ENCODE assay signal across 9 cellular contexts in the genomic region with DNA sequence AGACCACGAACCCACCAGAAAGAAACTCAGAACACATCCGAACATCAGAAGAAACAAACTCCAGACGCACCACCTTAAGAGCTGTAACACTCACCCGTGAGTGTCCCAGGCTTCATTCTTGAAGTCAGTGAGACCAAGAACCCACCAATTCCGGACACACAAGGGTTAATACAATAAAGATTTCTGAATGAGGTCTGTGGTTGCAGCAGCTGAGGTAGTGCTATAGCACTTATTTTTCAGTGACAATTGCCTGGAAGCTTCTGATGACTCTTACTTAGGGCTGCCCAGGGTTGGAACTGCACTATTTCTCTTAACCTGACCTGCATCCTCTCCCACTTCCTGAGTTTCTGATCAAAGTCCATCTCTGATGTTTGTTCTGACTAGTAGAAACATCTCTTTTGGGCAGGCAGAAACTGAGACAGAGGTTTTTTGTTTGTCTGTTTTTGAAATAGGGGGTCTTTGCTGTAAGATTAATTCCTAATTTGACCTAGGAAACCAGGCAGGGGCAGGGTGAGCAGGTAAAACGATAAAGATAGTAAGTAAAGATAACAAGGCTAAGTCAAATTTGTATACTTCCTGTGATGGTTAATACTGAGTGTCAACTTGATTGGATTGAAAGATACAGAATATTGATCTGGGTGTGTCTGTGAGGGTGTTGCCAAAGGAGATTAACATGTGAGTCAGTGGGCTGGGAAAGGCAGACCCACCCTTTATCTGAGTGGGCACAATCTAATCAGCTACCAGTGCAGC.
A peak's percentile ranks its signal among the peaks of the same experiment; 100 is the strongest.
DNase-seq lines count a peak whose midpoint lies in the region; ATAC-seq and TF ChIP-seq lines count a peak whose summit lies in the region.
"Had no signal": no experiment of that assay in that cellular context is flagged by ENCODE, and none has a peak within 500 bp of the region (broad histone marks: within the 10 kb centered on the region; RNA-seq: fewer than 3 reads in every experiment).

No MANE protein-coding gene starts in this region.

- peak; percentile 88 for ATAC-seq in HG02798 (IDR thresholded peaks at IDR 0.05; ENCODE audit: poor library complexity, unreplicated experiment)
- ATAC-seq in WTC11, result no peak; the same call in 1 of the 2 replicates
- ATAC-seq in upper lobe of right lung, result no peak
- ATAC-seq in GM21529 (IDR thresholded peaks at IDR 0.05; ENCODE audit: unreplicated experiment), result no peak

- WGBS in spleen, 5 donors, result 23 to 37% (median 30%) methylated on average over 6 of the region's 6 CpGs

- DNase-seq in ELR (ENCODE audit: low read depth) (peak; percentile 59), WTC11 (ENCODE audit: low spot score) (no peak), left kidney (ENCODE audit: low read depth, low spot score) (peak; percentile 16), spleen (no peak), NCI-H748 treated with DMSO at 0.1 percent for 48 hours (lab: John Stamatoyannopoulos, UW) (no peak), upper lobe of right lung (no peak)
- DNase-seq: stimulated activated naive B cell treated with anti-CD40 and anti-IgM and Interleukin-4, amounts not matched to agents 10 μg/mL and 1 μg/mL and 100 μg/mL, for 72 hours had no signal

- H3K27me3 Mint-ChIP-seq in WTC11 (ENCODE audit: low read depth), result no peaks in the 10 kb centered on the region; the same call in 1 of the 2 replicates

- CTCF ChIA-PET in WTC11 (lab: Charles Lee), result no interaction called here

- no peak overlapping the region for H3K4me3 ChIP-seq in spleen
- H3K4me3 ChIP-seq in upper lobe of right lung, result no peak overlapping the region

- H3K4me1 ChIP-seq in spleen, result peaks cover 0 to 8% (median 0%) of the 10 kb centered on the region in 6 donors
- H3K4me1 ChIP-seq in upper lobe of right lung, result no peaks in the 10 kb centered on the region

- no peaks in the 10 kb centered on the region for H3K36me3 ChIP-seq in spleen
- no peaks in the 10 kb centered on the region for H3K36me3 ChIP-seq in upper lobe of right lung

- intact Hi-C loops in spleen (cut with DNase I; ENCODE audit: low total_unique reads) (no loop called here), upper lobe of right lung (cut with DNase I) (no loop called here)

- no peak overlapping the region for H3K27ac ChIP-seq in spleen
- no peak overlapping the region for H3K27ac ChIP-seq in upper lobe of right lung

- no peak overlapping the region for H3K4me3 Mint-ChIP-seq in WTC11
- H3K4me3 Mint-ChIP-seq: stimulated activated naive B cell treated with anti-CD40 and anti-IgM and Interleukin-4, amounts not matched to agents 10 μg/mL and 1 μg/mL and 100 μg/mL, for 72 hours had no signal

- H3K27me3 ChIP-seq in spleen (replicated peaks in 1 of 7), result peaks cover 0 to 11% (median 0%) of the 10 kb centered on the region in 7 donors
- no peaks in the 10 kb centered on the region for H3K27me3 ChIP-seq in upper lobe of right lung

- peaks cover 16% of the 10 kb centered on the region; the same call in 1 of the 2 replicates for H3K36me3 Mint-ChIP-seq in WTC11
- H3K36me3 Mint-ChIP-seq: stimulated activated naive B cell treated with anti-CD40 and anti-IgM and Interleukin-4, amounts not matched to agents 10 μg/mL and 1 μg/mL and 100 μg/mL, for 72 hours had no signal

- peaks cover 43% of the 10 kb centered on the region for H3K4me1 Mint-ChIP-seq in WTC11

- 0 out of 2 replicates have a peak overlapping the region, but pooled peaks have one; percentile 28 for H3K27ac Mint-ChIP-seq in WTC11
- H3K27ac Mint-ChIP-seq: stimulated activated naive B cell treated with anti-CD40 and anti-IgM and Interleukin-4, amounts not matched to agents 10 μg/mL and 1 μg/mL and 100 μg/mL, for 72 hours had no signal

- TF ChIP-seq CTCF in WTC11 (IDR thresholded peaks at IDR 0.05) (no peak), spleen (IDR thresholded peaks at IDR 0.05 in 8 of 11, conservative IDR thresholded peaks at IDR 0.05 in 3 of 11) (no peak), upper lobe of right lung (IDR thresholded peaks at IDR 0.05) (no peak)

- POLR2A ChIA-PET in WTC11 (lab: Charles Lee), result no interaction called here

- no peaks in the 10 kb centered on the region for H3K9me3 ChIP-seq in spleen
- H3K9me3 ChIP-seq in upper lobe of right lung, result no peaks in the 10 kb centered on the region

- H3K9me3 Mint-ChIP-seq in WTC11, result peaks cover 24% of the 10 kb centered on the region
- H3K9me3 Mint-ChIP-seq: stimulated activated naive B cell treated with anti-CD40 and anti-IgM and Interleukin-4, amounts not matched to agents 10 μg/mL and 1 μg/mL and 100 μg/mL, for 72 hours had no signal

- no peak for TF ChIP-seq POLR2A in spleen (IDR thresholded peaks at IDR 0.05)

TF ChIP-seq in WTC11, 78 proteins besides CTCF, POLR2A, EP300 and RAD21:
- TF ChIP-seq ELF4 (CRISPR knock-in tag; IDR thresholded peaks at IDR 0.05; ENCODE audit: low read depth), result no peak
- TF ChIP-seq, protein P1, sequence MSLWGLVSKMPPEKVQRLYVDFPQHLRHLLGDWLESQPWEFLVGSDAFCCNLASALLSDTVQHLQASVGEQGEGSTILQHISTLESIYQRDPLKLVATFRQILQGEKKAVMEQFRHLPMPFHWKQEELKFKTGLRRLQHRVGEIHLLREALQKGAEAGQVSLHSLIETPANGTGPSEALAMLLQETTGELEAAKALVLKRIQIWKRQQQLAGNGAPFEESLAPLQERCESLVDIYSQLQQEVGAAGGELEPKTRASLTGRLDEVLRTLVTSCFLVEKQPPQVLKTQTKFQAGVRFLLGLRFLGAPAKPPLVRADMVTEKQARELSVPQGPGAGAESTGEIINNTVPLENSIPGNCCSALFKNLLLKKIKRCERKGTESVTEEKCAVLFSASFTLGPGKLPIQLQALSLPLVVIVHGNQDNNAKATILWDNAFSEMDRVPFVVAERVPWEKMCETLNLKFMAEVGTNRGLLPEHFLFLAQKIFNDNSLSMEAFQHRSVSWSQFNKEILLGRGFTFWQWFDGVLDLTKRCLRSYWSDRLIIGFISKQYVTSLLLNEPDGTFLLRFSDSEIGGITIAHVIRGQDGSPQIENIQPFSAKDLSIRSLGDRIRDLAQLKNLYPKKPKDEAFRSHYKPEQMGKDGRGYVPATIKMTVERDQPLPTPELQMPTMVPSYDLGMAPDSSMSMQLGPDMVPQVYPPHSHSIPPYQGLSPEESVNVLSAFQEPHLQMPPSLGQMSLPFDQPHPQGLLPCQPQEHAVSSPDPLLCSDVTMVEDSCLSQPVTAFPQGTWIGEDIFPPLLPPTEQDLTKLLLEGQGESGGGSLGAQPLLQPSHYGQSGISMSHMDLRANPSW (CRISPR knock-in tag; conservative IDR thresholded peaks at IDR 0.05; ENCODE audit: low read depth), result no peak
TF ChIP-seq in WTC11: peak in this region for 0.

Comparison
In these comparisons a context has a peak if more than half of its experiments do, and no peak if none do; other contexts are left out.
1. DNase-seq: peak in ELR (single experiment) and left kidney (single experiment); none in WTC11 (single experiment), spleen (single experiment), NCI-H748 treated with DMSO at 0.1 percent for 48 hours (single experiment) and upper lobe of right lung (single experiment).